8 cellular contexts compared by ENCODE assay signal in the genomic region with DNA sequence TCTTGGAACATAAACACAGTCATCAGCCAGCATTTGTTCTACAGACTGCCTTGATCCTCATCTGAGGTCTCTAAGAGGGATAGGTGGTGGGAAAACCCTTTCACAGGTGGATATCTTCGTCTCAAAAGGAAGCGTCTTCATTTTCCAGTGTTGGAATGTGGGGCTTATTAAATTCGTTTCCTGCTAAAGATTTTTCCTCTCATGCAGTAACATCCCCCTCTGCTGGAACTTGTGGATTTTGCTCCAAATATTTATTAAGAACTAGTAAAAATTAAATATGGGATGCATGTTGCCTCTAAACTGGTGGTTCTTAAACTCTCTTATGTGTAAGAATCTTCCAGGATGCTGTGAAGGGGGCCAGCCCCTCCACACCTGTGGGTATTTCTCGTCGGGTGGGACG. TPM values are rescaled to one million over a fixed set of nuclear protein-coding genes. Genes with fewer than 3 reads are reported as not detected.
DNase-seq lines count a peak whose midpoint lies in the region; ATAC-seq and TF ChIP-seq lines count a peak whose summit lies in the region.

No MANE protein-coding gene starts in this region.

- H3K36me3 Mint-ChIP-seq in Calu3 (ENCODE audit: insufficient read depth, unreplicated experiment) (no peaks in the 10 kb centered on the region), nephron progenitor cell (ENCODE audit: low read depth) (peaks cover 6% of the 10 kb centered on the region)

- ATAC-seq in HG02970 (IDR thresholded peaks at IDR 0.05; ENCODE audit: low FRiP score, unreplicated experiment) (no peak), GM21367 (IDR thresholded peaks at IDR 0.05; ENCODE audit: unreplicated experiment) (no peak), GM19351 (IDR thresholded peaks at IDR 0.05; ENCODE audit: unreplicated experiment) (no peak)

- intact Hi-C loops in Calu3 (cut with micrococcal nuclease; ENCODE audit: unreplicated experiment): loop anchor here (1.0 to 10.0 kb wide), 3 partner anchors 53 to 1614 kb away; no protein-coding TSS in a partner anchor

- H3K9me3 Mint-ChIP-seq in Calu3 (ENCODE audit: low read depth, unreplicated experiment) (no peaks in the 10 kb centered on the region), nephron progenitor cell (peaks cover 14% of the 10 kb centered on the region)

- BruUV-seq in Calu3 (replicated peaks; lab: Mats Ljungman, UMichigan): no TSS peak

- peaks cover 69% of the 10 kb centered on the region for H3K27me3 Mint-ChIP-seq in Calu3 (ENCODE audit: unreplicated experiment)
- H3K27me3 Mint-ChIP-seq in nephron progenitor cell (ENCODE audit: low read depth, poor library complexity): peaks cover 10% of the 10 kb centered on the region

- no peak overlapping the region for H3K4me3 Mint-ChIP-seq in Calu3 (ENCODE audit: low read depth, unreplicated experiment)
- no peak overlapping the region for H3K4me3 Mint-ChIP-seq in nephron progenitor cell

- DNase-seq in Calu3: peak; percentile 39
- peak; percentile 44 for DNase-seq in NCI-H146 (lab: John Stamatoyannopoulos, UW)
- peak; percentile 71 to 74 for DNase-seq in cardiac fibroblast (ENCODE audit: low read depth in 2 of 2)
- no peak for DNase-seq in nephron progenitor cell
- no peak for DNase-seq in T-helper 2 cell

- CTCF ChIA-PET in Calu3 (lab: Charles Lee): no interaction called here

- H3K27ac Mint-ChIP-seq in Calu3 (ENCODE audit: unreplicated experiment) (no peak overlapping the region), nephron progenitor cell (no peak overlapping the region)

- no peak overlapping the region for H3K4me3 ChIP-seq in cardiac fibroblast (replicated peaks in 1 of 2; ENCODE audit: low read depth in 2 of 2, low read length in 2 of 2)

- H3K4me1 Mint-ChIP-seq in Calu3 (ENCODE audit: low read depth, unreplicated experiment): peaks cover 8% of the 10 kb centered on the region
- peaks cover 19% of the 10 kb centered on the region for H3K4me1 Mint-ChIP-seq in nephron progenitor cell

- TF ChIP-seq CTCF in Calu3 (IDR thresholded peaks at IDR 0.05; ENCODE audit: unreplicated experiment) (peak; percentile 49), cardiac fibroblast (IDR thresholded peaks at IDR 0.05; ENCODE audit: low read depth, low read length) (peak; percentile 53), nephron progenitor cell (IDR thresholded peaks at IDR 0.05) (peak; percentile 30)

RNA-seq across cellular contexts. Expression of a gene that starts 20.1 kb away (rescaled TPM):
- total RNA-seq in Calu3 (2022): 10.3 and 11.0 TPM in 2 replicates

Comparison
In these comparisons a context has a peak if more than half of its experiments do, and no peak if none do; other contexts are left out.
1. DNase-seq: peak in Calu3 (single experiment), NCI-H146 (single experiment) and cardiac fibroblast (2 of 2); none in nephron progenitor cell (single experiment) and T-helper 2 cell (0 of 5).
2. Peak in every context shown above with its lines, with median percentiles within 50 percentile points of each other: CTCF ChIP-seq.